10 cellular contexts compared by ENCODE assay signal in the genomic region with DNA sequence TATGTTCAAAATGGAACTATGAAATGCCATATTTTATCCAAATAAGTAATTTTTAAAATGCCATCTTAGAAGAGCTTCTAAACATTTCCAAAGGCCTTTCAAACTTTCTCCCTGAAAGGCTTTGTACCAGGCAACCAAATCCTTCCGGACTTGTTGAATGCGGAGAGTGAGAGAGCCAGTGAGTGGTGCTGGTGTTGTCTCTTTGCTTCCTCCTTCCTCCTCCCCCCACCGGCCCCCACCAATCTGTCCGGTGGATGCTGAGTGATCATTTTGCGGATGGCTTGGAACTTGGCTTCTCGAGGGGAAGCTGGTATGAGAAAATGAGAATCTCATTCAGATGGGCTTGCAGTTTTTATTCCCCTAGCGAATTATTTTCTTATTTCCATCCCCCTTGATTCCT.
A peak's percentile ranks its signal among the peaks of the same experiment; 100 is the strongest.
DNase-seq lines count a peak whose midpoint lies in the region; ATAC-seq and TF ChIP-seq lines count a peak whose summit lies in the region.
"Had no signal": no experiment of that assay in that cellular context is flagged by ENCODE, and none has a peak within 500 bp of the region (broad histone marks: within the 10 kb centered on the region; RNA-seq: fewer than 3 reads in every experiment).

No MANE protein-coding gene starts in this region.

- ATAC-seq in foreskin keratinocyte (no peak), HG03175 (IDR thresholded peaks at IDR 0.05; ENCODE audit: unreplicated experiment) (no peak)
- ATAC-seq: stimulated activated naive B cell treated with anti-CD40 and anti-IgM and Interleukin-4, amounts not matched to agents 10 μg/mL and 1 μg/mL and 100 μg/mL, for 72 hours had no signal

- no peaks in the 10 kb centered on the region for H3K9me3 ChIP-seq in mesodermal cell (ENCODE audit: control insufficient read depth, low read length)

- TF ChIP-seq CTCF in HFF-Myc (IDR thresholded peaks at IDR 0.05; ENCODE audit: low read depth, low read length, missing control alignments) (no peak), foreskin keratinocyte (conservative IDR thresholded peaks at IDR 0.05) (no peak)

- WGBS in mesodermal cell (ENCODE audit: insufficient coverage in 2 of 2), 2 experiments: no CpG with 5 or more reads among the region's 7 CpGs

- peak; percentile 61 for DNase-seq in A172 (ENCODE audit: low spot score)
- DNase-seq in HFF-Myc (ENCODE audit: extremely low read depth, low read depth): no peak
- peak; percentile 10 for DNase-seq in cerebellar cortex (ENCODE audit: low spot score)
- no peak for DNase-seq in T1000 (lab: John Stamatoyannopoulos, UW)
- no peak for DNase-seq in foreskin keratinocyte
- no peak for DNase-seq in stimulated activated naive CD4-positive, alpha-beta T cell (lab: John Stamatoyannopoulos, UW)
- DNase-seq: stimulated activated naive B cell treated with anti-CD40 and anti-IgM and Interleukin-4, amounts not matched to agents 10 μg/mL and 1 μg/mL and 100 μg/mL, for 72 hours had no signal

- peaks cover 32% of the 10 kb centered on the region for H3K27me3 ChIP-seq in foreskin keratinocyte

- peak overlapping the region; percentile 73 for H3K27ac ChIP-seq in mesodermal cell (ENCODE audit: low read depth, low read length, severe bottlenecking)
- H3K27ac ChIP-seq in foreskin keratinocyte: no peak overlapping the region

- H3K4me1 ChIP-seq in mesodermal cell (ENCODE audit: control insufficient read depth, insufficient read depth, low read length, poor library complexity, severe bottlenecking) (peaks cover 18% of the 10 kb centered on the region), foreskin keratinocyte (peaks cover 22% of the 10 kb centered on the region)

- H3K4me3 ChIP-seq in HFF-Myc (replicated peaks; ENCODE audit: low read depth, low read length) (peak overlapping the region; percentile 21), mesodermal cell (ENCODE audit: extremely low read depth, insufficient read depth, low read length, poor library complexity, severe bottlenecking) (no peak overlapping the region)

- H3K36me3 ChIP-seq in mesodermal cell (ENCODE audit: control insufficient read depth, insufficient read depth, low read length): no peaks in the 10 kb centered on the region
- H3K36me3 ChIP-seq: heart right ventricle had no signal

Comparison
In these comparisons a context has a peak if more than half of its experiments do, and no peak if none do; other contexts are left out.
1. DNase-seq: peak in A172 (single experiment) and cerebellar cortex (single experiment); none in HFF-Myc (single experiment), T1000 (single experiment), foreskin keratinocyte (0 of 2) and stimulated activated naive CD4-positive, alpha-beta T cell (0 of 6).